8 cellular contexts compared by ENCODE assay signal in the genomic region with DNA sequence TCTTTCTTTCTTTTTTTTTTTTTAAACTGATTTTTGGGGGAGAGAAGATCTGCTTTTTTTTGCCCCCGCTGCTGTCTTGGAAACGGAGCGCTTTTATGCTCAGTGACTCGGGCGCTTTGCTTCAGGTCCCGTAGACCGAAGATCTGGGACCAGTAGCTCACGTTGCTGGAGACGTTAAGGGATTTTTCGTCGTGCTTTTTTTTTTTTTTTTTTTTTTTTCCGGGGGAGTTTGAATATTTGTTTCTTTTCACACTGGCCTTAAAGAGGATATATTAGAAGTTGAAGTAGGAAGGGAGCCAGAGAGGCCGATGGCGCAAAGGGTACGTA. TPM values are rescaled to one million over a fixed set of nuclear protein-coding genes. Genes with fewer than 3 reads are reported as not detected.
DNase-seq lines count a peak whose midpoint lies in the region; ATAC-seq and TF ChIP-seq lines count a peak whose summit lies in the region.

No MANE protein-coding gene starts in this region.

- H3K4ac ChIP-seq in IMR-90 (ENCODE audit: low read depth, low read length), result peak overlapping the region; percentile 91

- peak overlapping the region; percentile 68 for H3K18ac ChIP-seq in IMR-90 (ENCODE audit: low read depth, low read length)

- H3K9me3 ChIP-seq in IMR-90 (ENCODE audit: control insufficient read depth, insufficient read depth, low read length) (no peaks in the 10 kb centered on the region), colonic mucosa (no peaks in the 10 kb centered on the region), muscle layer of duodenum (ENCODE audit: control insufficient read depth in 1 of 2, low read length in 2 of 2) (no peaks in the 10 kb centered on the region)
- H3K9me3 ChIP-seq in CD4-positive, alpha-beta T cell (ENCODE audit: control insufficient read depth, low read length), result no peaks in the 10 kb centered on the region

- no peak overlapping the region for H2AK9ac ChIP-seq in IMR-90 (replicated peaks; ENCODE audit: low read depth, low read length, poor library complexity)

- peak overlapping the region; percentile 99 for H3K4me3 ChIP-seq in IMR-90 (ENCODE audit: insufficient read depth, low read depth, low read length)
- H3K4me3 ChIP-seq in colonic mucosa, result peak overlapping the region; percentile 55
- peak overlapping the region; percentile 81 to 93 for H3K4me3 ChIP-seq in muscle layer of duodenum (ENCODE audit: low read depth in 1 of 2, low read length in 2 of 2)

- no peak overlapping the region for H3K4me2 ChIP-seq in IMR-90 (ENCODE audit: low read depth, low read length)

- CTCF ChIA-PET in IMR-90 (lab: Yijun Ruan, JAX), result interaction anchor here (0.6 to 0.7 kb wide), 2 partner anchors 1281 to 1592 kb away, joined by 5 to 6 read pairs; no protein-coding TSS in a partner anchor
- CTCF ChIA-PET in CD4-positive, alpha-beta T cell (lab: Charles Lee), result interaction anchor here (0.9 kb wide), 1 partner anchor 18 kb away, joined by 3 read pairs; no protein-coding TSS in a partner anchor

- no peaks in the 10 kb centered on the region for H3K9me3 Mint-ChIP-seq in CD4-positive, alpha-beta T cell

- H2BK120ac ChIP-seq in IMR-90 (ENCODE audit: low read depth, low read length), result peak overlapping the region; percentile 73

- no peaks in the 10 kb centered on the region for H3K27me3 ChIP-seq in IMR-90 (ENCODE audit: control insufficient read depth, insufficient read depth, low read length)
- peaks cover 17% of the 10 kb centered on the region for H3K27me3 ChIP-seq in colonic mucosa
- no peaks in the 10 kb centered on the region for H3K27me3 ChIP-seq in muscle layer of duodenum (ENCODE audit: low read depth, low read length)
- peaks cover 89% of the 10 kb centered on the region for H3K27me3 ChIP-seq in CD4-positive, alpha-beta T cell (ENCODE audit: control insufficient read depth, insufficient read depth, low read length)

- dilution Hi-C loops in IMR-90 (cut with HindIII; ENCODE audit: low sequenced_read_pairs, unreplicated experiment), result loop anchor here (25.0 kb wide), 1 partner anchor 777 kb away; no protein-coding TSS in a partner anchor

- H2BK20ac ChIP-seq in IMR-90 (ENCODE audit: low read depth, low read length), result no peak overlapping the region

- no peak overlapping the region for H2AK5ac ChIP-seq in IMR-90 (ENCODE audit: low read depth, low read length)

- peaks cover 47% of the 10 kb centered on the region for H3K4me1 Mint-ChIP-seq in CD4-positive, alpha-beta T cell (ENCODE audit: low read depth)

- H4K8ac ChIP-seq in IMR-90 (ENCODE audit: low read depth in 2 of 2, low read length in 2 of 2), result peak overlapping the region in 1 of 2 experiments; percentile 61; a peak in 2 of 4 replicates

- POLR2A ChIA-PET in IMR-90 (lab: Charles Lee; ENCODE audit: unreplicated experiment), result interaction anchor here (0.6 kb wide), 5 partner anchors 11 to 1911 kb away, joined by 3 to 7 read pairs (median 5); no protein-coding TSS in a partner anchor
- POLR2A ChIA-PET in CD4-positive, alpha-beta T cell (lab: Charles Lee), result no interaction called here

- peak overlapping the region; percentile 27 for H4K91ac ChIP-seq in IMR-90 (ENCODE audit: insufficient read depth, low read depth, low read length)

- H3K36me3 Mint-ChIP-seq in CD4-positive, alpha-beta T cell (ENCODE audit: low read depth), result no peaks in the 10 kb centered on the region

- H2BK5ac ChIP-seq in IMR-90 (ENCODE audit: low read depth, low read length, poor library complexity, severe bottlenecking), result peak overlapping the region; percentile 98

- H3K36me3 ChIP-seq in IMR-90 (ENCODE audit: control insufficient read depth, insufficient read depth, low read length) (peaks cover 28% of the 10 kb centered on the region), colonic mucosa (no peaks in the 10 kb centered on the region), muscle layer of duodenum (ENCODE audit: control insufficient read depth in 1 of 2, insufficient read depth in 2 of 2, low read length in 2 of 2) (no peaks in the 10 kb centered on the region)

- peaks cover 6% of the 10 kb centered on the region; the same call in 1 of the 2 replicates for H4K20me1 ChIP-seq in IMR-90 (ENCODE audit: insufficient read depth, low read length)

- TF ChIP-seq CTCF in IMR-90 (conservative IDR thresholded peaks at IDR 0.05; ENCODE audit: low read depth, low read length) (no peak), colonic mucosa (IDR thresholded peaks at IDR 0.05) (no peak)
- TF ChIP-seq CTCF in CD4-positive, alpha-beta T cell (IDR thresholded peaks at IDR 0.05), result no peak

- peaks cover 92% of the 10 kb centered on the region for H3K27me3 Mint-ChIP-seq in CD4-positive, alpha-beta T cell

- peaks cover 5 to 17% of the 10 kb centered on the region in 2 experiments; a peak in 1 of 4 replicates for H3K79me1 ChIP-seq in IMR-90 (ENCODE audit: low read depth in 1 of 2, low read length in 2 of 2)

- no peak for TF ChIP-seq POLR2A in IMR-90 (IDR thresholded peaks at IDR 0.05; ENCODE audit: low read depth, low read length)

- no peak overlapping the region for H3K27ac Mint-ChIP-seq in CD4-positive, alpha-beta T cell

- no peak overlapping the region for H2AFZ ChIP-seq in IMR-90 (replicated peaks; ENCODE audit: low read length, poor library complexity)

- no peak overlapping the region for H3K4me3 Mint-ChIP-seq in CD4-positive, alpha-beta T cell

- TF ChIP-seq RAD21 in IMR-90 (IDR thresholded peaks at IDR 0.05; ENCODE audit: low read length), result no peak

- H3K23ac ChIP-seq in IMR-90 (ENCODE audit: low read depth, low read length), result peak overlapping the region; percentile 89

- intact Hi-C loops in IMR-90 (cut with micrococcal nuclease) (loop anchor here (2.0 to 5.0 kb wide), 5 partner anchors 139 to 1405 kb away; partner anchors contain the start of gene ETAA1), colonic mucosa (cut with DNase I) (loop anchor here (10.0 kb wide), 2 partner anchors 259 to 1039 kb away; no protein-coding TSS in a partner anchor)
- intact Hi-C loops in CD4-positive, alpha-beta T cell (cut with DNase I, micrococcal nuclease), result no loop called here

- H2BK15ac ChIP-seq in IMR-90 (ENCODE audit: low read depth, low read length), result no peak overlapping the region

- H4K5ac ChIP-seq in IMR-90 (ENCODE audit: low read depth, low read length), result no peak overlapping the region

- H3K9ac ChIP-seq in IMR-90 (ENCODE audit: low read depth, low read length) (peak overlapping the region; percentile 100), colonic mucosa (ENCODE audit: low read depth in 2 of 2, low read length in 2 of 2) (peak overlapping the region; percentile 37 to 71)

- peak; percentile 2 for DNase-seq in ACHN
- no peak for DNase-seq in IMR-90
- no peak for DNase-seq in colonic mucosa
- DNase-seq in CD4-positive, alpha-beta T cell, result no peak
- no peak for DNase-seq in cerebellar cortex (ENCODE audit: low spot score)
- no peak for DNase-seq in NOMO-1 treated with DMSO at 0.1 percent for 48 hours (lab: John Stamatoyannopoulos, UW; ENCODE audit: unreplicated experiment)

- no peak for ATAC-seq in IMR-90 (ENCODE audit: low read depth)
- ATAC-seq in CD4-positive, alpha-beta T cell (ENCODE audit: poor library complexity), result no peak
- no peak for ATAC-seq in GM18867 (IDR thresholded peaks at IDR 0.05; ENCODE audit: unreplicated experiment)

- no CpG with 5 or more reads among the region's 15 CpGs for WGBS in IMR-90 (ENCODE audit: extremely low coverage in 2 of 2, insufficient read length in 1 of 2), 2 experiments

- H3K4me1 ChIP-seq in IMR-90 (ENCODE audit: control insufficient read depth, insufficient read depth, low read length), result peaks cover 5% of the 10 kb centered on the region; the same call in 1 of the 2 replicates
- H3K4me1 ChIP-seq in colonic mucosa, result no peaks in the 10 kb centered on the region
- H3K4me1 ChIP-seq in muscle layer of duodenum (ENCODE audit: control insufficient read depth in 1 of 2, insufficient read depth in 2 of 2, low read length in 2 of 2), result peaks cover 0 to 4% of the 10 kb centered on the region in 2 donors

- in situ Hi-C loops in ACHN (cut with HindIII; ENCODE audit: low pct_ligation_motif_present, low pct_unique_long_range_greater_than_20kb, low sequenced_read_pairs) (no loop called here), IMR-90 (cut with MboI; ENCODE audit: low sequenced_read_pairs) (loop anchor here (10.0 to 25.0 kb wide), 4 partner anchors 409 to 1602 kb away; no protein-coding TSS in a partner anchor)

- BruUV-seq in IMR-90 (replicated peaks; lab: Mats Ljungman, UMichigan), result no TSS peak

- peak overlapping the region; percentile 93 for H3K56ac ChIP-seq in IMR-90 (ENCODE audit: extremely low read depth, insufficient read depth, low read length)

- H3K27ac ChIP-seq in IMR-90 (ENCODE audit: insufficient read depth, low read length), result peak overlapping the region; percentile 99
- H3K27ac ChIP-seq in colonic mucosa, result peak overlapping the region; percentile 87
- peak overlapping the region; percentile 88 for H3K27ac ChIP-seq in muscle layer of duodenum (ENCODE audit: low read length)
- no peak overlapping the region for H3K27ac ChIP-seq in CD4-positive, alpha-beta T cell (ENCODE audit: low read depth, low read length)

- peak overlapping the region; percentile 78 for H3K14ac ChIP-seq in IMR-90 (replicated peaks; ENCODE audit: low read depth, low read length)

- H3K9me1 ChIP-seq in IMR-90 (ENCODE audit: insufficient read depth, low read length), result no peaks in the 10 kb centered on the region

TF ChIP-seq in IMR-90, 13 proteins besides CTCF, POLR2A, EP300 and RAD21 (continues in another document):
- TF ChIP-seq CEBPB (IDR thresholded peaks at IDR 0.05; ENCODE audit: low read depth, low read length) (no peak), FOS (IDR thresholded peaks at IDR 0.05; ENCODE audit: low read depth, low read length) (no peak), MXI1 (IDR thresholded peaks at IDR 0.05; ENCODE audit: borderline replicate concordance, low read depth, low read length) (no peak), SMC3 (IDR thresholded peaks at IDR 0.05; ENCODE audit: low read depth, low read length) (no peak), RCOR1 (IDR thresholded peaks at IDR 0.05; ENCODE audit: insufficient replicate concordance, low read length) (no peak), MAZ (IDR thresholded peaks at IDR 0.05; ENCODE audit: borderline replicate concordance, low read depth, low read length) (no peak), ELK1 (IDR thresholded peaks at IDR 0.05; ENCODE audit: borderline replicate concordance, low read depth, low read length) (no peak)

RNA-seq across cellular contexts. Expression of gene MEIS1, which starts 0.6 kb away (rescaled TPM):
- total RNA-seq in IMR-90 (2012; rRNA removed) (157 and 209 TPM in 2 replicates), colonic mucosa (10 to 100 TPM in 1 of 2 donors, 1 to 10 TPM in 1; 8.9 to 23.1 TPM)
- 51.8 and 54.4 TPM in 2 replicates for polyA plus RNA-seq in IMR-90 (2012; rRNA removed)
- polyA plus RNA-seq in IMR-90 (2012; cell fraction: cytosol; rRNA removed), result 14.0 and 21.0 TPM in 2 replicates
- 81.4 and 209 TPM in 2 replicates for polyA plus RNA-seq in IMR-90 (2012; cell fraction: nucleus; rRNA removed; ENCODE audit: low replicate concordance)
- total RNA-seq in CD4-positive, alpha-beta T cell, result not detected

Comparison
In these comparisons a context has a peak if more than half of its experiments do, and no peak if none do; other contexts are left out.
1. RNA of gene MEIS1, which starts 0.6 kb away (total RNA-seq): 157 to 209 TPM in IMR-90 and 8.9 to 23.1 TPM in colonic mucosa; not detected in CD4-positive, alpha-beta T cell; every median in the first group is over 4 times any median in the second.
2. intact Hi-C loops: an anchor here in IMR-90 (2.0 to 5.0 kb wide) and colonic mucosa (10.0 kb wide); none called in CD4-positive, alpha-beta T cell.
3. Peak in every context shown above with its lines, with median percentiles within 50 percentile points of each other: H3K4me3 ChIP-seq.